In the genomic region with DNA sequence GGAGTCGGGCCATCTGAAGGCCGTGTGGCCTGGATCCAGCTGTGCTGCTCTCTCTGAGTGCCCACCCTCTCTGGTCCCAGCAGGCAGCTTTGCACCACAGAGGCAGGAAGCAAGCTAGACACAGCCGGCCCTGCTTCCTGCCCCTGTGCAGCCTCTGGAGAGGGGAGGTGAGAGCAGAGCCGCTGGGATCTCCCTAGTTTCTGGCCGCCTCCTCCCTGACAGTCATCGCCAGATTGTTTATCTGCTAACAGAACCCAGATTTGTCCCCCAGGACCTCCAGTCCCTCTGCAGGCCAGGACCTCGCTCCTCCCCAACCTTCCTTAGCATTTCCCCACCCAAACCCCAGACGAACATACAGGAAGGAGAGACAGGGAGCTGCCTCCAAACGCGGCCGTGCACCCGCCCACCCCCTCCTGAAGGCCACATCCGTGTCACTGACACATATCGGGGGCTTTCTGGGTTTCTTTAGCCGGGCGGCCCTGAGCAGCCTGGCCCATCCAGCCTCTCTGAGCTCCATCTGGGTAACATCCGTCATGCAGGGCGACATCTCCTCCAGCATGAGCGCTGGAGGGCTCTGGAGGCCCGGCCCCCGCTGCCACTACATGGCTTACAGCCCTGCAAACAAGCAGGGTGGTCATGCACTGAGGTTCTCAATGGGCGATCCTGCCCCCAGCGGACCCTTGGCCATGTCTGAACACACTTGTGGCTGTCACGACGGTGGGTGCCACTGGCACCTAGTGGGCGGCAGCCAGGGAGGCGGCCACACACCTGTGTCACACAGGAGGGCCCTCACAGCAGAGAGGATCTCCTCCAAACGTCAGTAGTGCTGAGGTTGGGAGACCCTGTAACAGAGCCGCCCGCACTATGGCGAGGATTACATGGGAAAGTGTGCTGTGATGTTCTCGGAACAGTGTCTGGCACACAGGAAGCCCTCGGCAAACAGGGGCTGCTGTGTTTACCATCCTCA, we compare ENCODE assay signal across 8 cellular contexts. TPM values are rescaled to one million over a fixed set of nuclear protein-coding genes. Genes with fewer than 3 reads are reported as not detected.
A peak's percentile ranks its signal among the peaks of the same experiment; 100 is the strongest.
DNase-seq lines count a peak whose midpoint lies in the region; ATAC-seq, FAIRE-seq and TF ChIP-seq lines count a peak whose summit lies in the region.

No MANE protein-coding gene starts in this region.

- peak overlapping the region; percentile 39 to 71 for H3K4ac ChIP-seq in mesenchymal stem cell (ENCODE audit: low read depth in 1 of 2, low read length in 2 of 2)

- H3K4me2 ChIP-seq in astrocyte (ENCODE audit: low read length) = peak overlapping the region; percentile 17
- H3K4me2 ChIP-seq in mesenchymal stem cell (ENCODE audit: low read length, poor library complexity, severe bottlenecking) = no peak overlapping the region

- no peak overlapping the region for H3K4me3 ChIP-seq in astrocyte (ENCODE audit: insufficient read depth, low read depth, low read length)
- no peak overlapping the region for H3K4me3 ChIP-seq in mesenchymal stem cell (ENCODE audit: insufficient read depth in 1 of 2, low read depth in 1 of 2, low read length in 2 of 2)
- H3K4me3 ChIP-seq in thymus (ENCODE audit: low read length) = no peak overlapping the region

- H3K18ac ChIP-seq in mesenchymal stem cell (ENCODE audit: low read depth in 1 of 2, low read length in 2 of 2) = peak overlapping the region; percentile 84 to 89

- no peaks in the 10 kb centered on the region for H3K36me3 ChIP-seq in astrocyte (ENCODE audit: insufficient read depth, low read length)
- no peaks in the 10 kb centered on the region for H3K36me3 ChIP-seq in mesenchymal stem cell (ENCODE audit: control insufficient read depth in 1 of 2, insufficient read depth in 2 of 2, low read depth in 1 of 2, low read length in 2 of 2)
- H3K36me3 ChIP-seq in thymus (ENCODE audit: control insufficient read depth, insufficient read depth) = peaks cover 3% of the 10 kb centered on the region

- no peaks in the 10 kb centered on the region for H3K79me1 ChIP-seq in mesenchymal stem cell (replicated peaks; ENCODE audit: low read length, poor library complexity, severe bottlenecking)

- peak overlapping the region in 1 of 2 experiments; percentile 57 for H3K14ac ChIP-seq in mesenchymal stem cell (ENCODE audit: low read length in 2 of 2)

- H3K9me3 ChIP-seq in astrocyte (ENCODE audit: insufficient read depth, low read depth, low read length) (no peaks in the 10 kb centered on the region), mesenchymal stem cell (ENCODE audit: control insufficient read depth, low read length) (no peaks in the 10 kb centered on the region), thymus (ENCODE audit: control insufficient read depth) (no peaks in the 10 kb centered on the region)

- H2BK120ac ChIP-seq in mesenchymal stem cell (ENCODE audit: low read depth, low read length) = peak overlapping the region; percentile 45

- 39% methylated on average over 33 of the region's 33 CpGs for WGBS in mesenchymal stem cell
- 80% methylated on average over 33 of the region's 33 CpGs for WGBS in thymus

- DNase-seq in astrocyte (ENCODE audit: low read depth) (no peak), mesenchymal stem cell (peak; percentile 65), COR-L47 (lab: John Stamatoyannopoulos, UW) (no peak), Calu3 (no peak), NCI-H226 (no peak)

- H3K27me3 Mint-ChIP-seq in astrocyte (ENCODE audit: low read depth, unreplicated experiment) (peaks cover 22% of the 10 kb centered on the region), Calu3 (ENCODE audit: unreplicated experiment) (peaks cover 37% of the 10 kb centered on the region)

- TF ChIP-seq CTCF in astrocyte (IDR thresholded peaks at IDR 0.05; ENCODE audit: insufficient read depth, low read depth, low read length) (no peak), Calu3 (IDR thresholded peaks at IDR 0.05; ENCODE audit: unreplicated experiment) (no peak)

- peak; percentile 77 to 82 for ATAC-seq in activated CD4-positive, CD25-positive, alpha-beta regulatory T cell treated with anti-CD3 and anti-CD28 coated beads, Interleukin-2, amount 50 U/mL, for 24 hours
- ATAC-seq in HG03378 (IDR thresholded peaks at IDR 0.05; ENCODE audit: unreplicated experiment) = no peak

- peak overlapping the region; percentile 30 for H2AFZ ChIP-seq in astrocyte (ENCODE audit: low read depth, low read length)
- no peak overlapping the region for H2AFZ ChIP-seq in mesenchymal stem cell (ENCODE audit: low read depth, low read length)

- peaks cover 2% of the 10 kb centered on the region for H3K4me1 Mint-ChIP-seq in astrocyte (ENCODE audit: low read depth, unreplicated experiment)
- no peaks in the 10 kb centered on the region for H3K4me1 Mint-ChIP-seq in Calu3 (ENCODE audit: low read depth, unreplicated experiment)

- H4K20me1 ChIP-seq in astrocyte (ENCODE audit: insufficient read depth, low read length) = no peaks in the 10 kb centered on the region

- peak overlapping the region; percentile 84 for H4K91ac ChIP-seq in mesenchymal stem cell (ENCODE audit: low read length)

- H3K79me2 ChIP-seq in astrocyte (ENCODE audit: insufficient read depth, low read length) = no peaks in the 10 kb centered on the region

- H2BK15ac ChIP-seq in mesenchymal stem cell (ENCODE audit: low read depth, poor library complexity, severe bottlenecking) = peak overlapping the region; percentile 56

- H3K23ac ChIP-seq in mesenchymal stem cell (ENCODE audit: low read length in 2 of 2) = peak overlapping the region in 1 of 2 experiments; percentile 24

- H3K27ac Mint-ChIP-seq in astrocyte (ENCODE audit: unreplicated experiment) (peak overlapping the region; percentile 18), Calu3 (ENCODE audit: unreplicated experiment) (no peak overlapping the region)

- intact Hi-C loops in Calu3 (cut with micrococcal nuclease; ENCODE audit: unreplicated experiment) = no loop called here

- H3K9me3 Mint-ChIP-seq in astrocyte (ENCODE audit: unreplicated experiment) (no peaks in the 10 kb centered on the region), Calu3 (ENCODE audit: low read depth, unreplicated experiment) (no peaks in the 10 kb centered on the region)

- H3K36me3 Mint-ChIP-seq in astrocyte (ENCODE audit: low read depth, unreplicated experiment) (no peaks in the 10 kb centered on the region), Calu3 (ENCODE audit: insufficient read depth, unreplicated experiment) (no peaks in the 10 kb centered on the region)

- H3K27ac ChIP-seq in astrocyte (ENCODE audit: low read depth, low read length) (no peak overlapping the region), mesenchymal stem cell (ENCODE audit: low read length, poor library complexity, severe bottlenecking) (no peak overlapping the region), thymus (ENCODE audit: low read depth) (peak overlapping the region; percentile 86)

- H3K4me1 ChIP-seq in astrocyte (ENCODE audit: insufficient read depth, low read length) (peaks cover 13% of the 10 kb centered on the region), mesenchymal stem cell (ENCODE audit: control insufficient read depth, insufficient read depth, low read depth, low read length) (peaks cover 5% of the 10 kb centered on the region), thymus (ENCODE audit: control insufficient read depth, insufficient read depth, low read length) (peaks cover 6% of the 10 kb centered on the region)

- H3K4me3 Mint-ChIP-seq in astrocyte (ENCODE audit: unreplicated experiment) = no peak overlapping the region
- no peak overlapping the region for H3K4me3 Mint-ChIP-seq in Calu3 (ENCODE audit: low read depth, unreplicated experiment)

- CTCF ChIA-PET in Calu3 (lab: Charles Lee) = no interaction called here

- BruUV-seq in Calu3 (replicated peaks; lab: Mats Ljungman, UMichigan) = no TSS peak

- H2AK5ac ChIP-seq in mesenchymal stem cell (ENCODE audit: low read length, severe bottlenecking) = no peak overlapping the region

- peak overlapping the region; percentile 67 for H4K8ac ChIP-seq in mesenchymal stem cell (ENCODE audit: low read length)

- no peak for FAIRE-seq in astrocyte (lab: Jason Lieb, UNC)

- H2BK5ac ChIP-seq in mesenchymal stem cell (ENCODE audit: low read depth, low read length, poor library complexity, severe bottlenecking) = no peak overlapping the region

- H3K9ac ChIP-seq in astrocyte (ENCODE audit: low read length) (no peak overlapping the region), mesenchymal stem cell (ENCODE audit: low read length) (no peak overlapping the region)

- peak overlapping the region in 1 of 2 experiments; percentile 92 for H2BK12ac ChIP-seq in mesenchymal stem cell (ENCODE audit: low read length in 2 of 2)

- H3K27me3 ChIP-seq in astrocyte (ENCODE audit: insufficient read depth, low read length) (no peaks in the 10 kb centered on the region), mesenchymal stem cell (ENCODE audit: control insufficient read depth in 1 of 2, insufficient read depth in 1 of 2, low read length in 2 of 2) (peaks cover 9 to 67% of the 10 kb centered on the region in 2 experiments), thymus (ENCODE audit: control insufficient read depth, insufficient read depth) (no peaks in the 10 kb centered on the region)

RNA-seq across cellular contexts. Expression of gene DBH, which starts 47.6 kb away (rescaled TPM):
- total RNA-seq in astrocyte (not detected in 2 replicates), Calu3 (2022) (not detected in 2 replicates)
- polyA plus RNA-seq in mesenchymal stem cell (2013, experiment 1 of 2) = not detected
- polyA plus RNA-seq in mesenchymal stem cell (2013, experiment 2 of 2) = not detected
- 0.25 TPM for polyA plus RNA-seq in thymus

RNA-seq across cellular contexts. Expression of gene SARDH, which starts 54.4 kb away (rescaled TPM):
- total RNA-seq in astrocyte (2.8 and 3.7 TPM in 2 replicates), Calu3 (2022) (0.12 TPM in 1 of 2 replicates, not detected in the other)
- 6.4 TPM for polyA plus RNA-seq in mesenchymal stem cell (2013, experiment 1 of 2)
- 6.1 TPM for polyA plus RNA-seq in mesenchymal stem cell (2013, experiment 2 of 2)
- polyA plus RNA-seq in thymus = 5.4 TPM
